28 cellular contexts compared by ENCODE assay signal in genomic region chr22:26314171-26314570, GRCh38.
"Had no signal": no experiment of that assay in that cellular context is flagged by ENCODE, and none has a peak within 500 bp of the region (broad histone marks: within the 10 kb centered on the region; RNA-seq: fewer than 3 reads in every experiment).

No MANE protein-coding gene starts in this region.

- H3K4me3 ChIP-seq: colonic mucosa, coronary artery, dorsolateral prefrontal cortex, esophagus muscularis mucosa, esophagus squamous epithelium, gastrocnemius medialis, gastroesophageal sphincter, heart left ventricle, heart right ventricle had no signal

- H3K9me3 ChIP-seq: colonic mucosa, esophagus muscularis mucosa, esophagus squamous epithelium, gastrocnemius medialis, gastroesophageal sphincter, heart left ventricle, heart right ventricle had no signal

- ATAC-seq: effector memory CD8-positive, alpha-beta T cell; esophagus mucosa; foreskin keratinocyte; gastrocnemius medialis; gastroesophageal sphincter; heart left ventricle; heart right ventricle had no signal

- H3K27me3 ChIP-seq: colonic mucosa, dorsolateral prefrontal cortex, gastrocnemius medialis had no signal

- H3K4me1 ChIP-seq: colonic mucosa, esophagus muscularis mucosa, esophagus squamous epithelium, foreskin keratinocyte, gastrocnemius medialis, gastroesophageal sphincter, heart left ventricle, heart right ventricle had no signal

- H3K27ac ChIP-seq: colonic mucosa, coronary artery, dorsolateral prefrontal cortex, epithelial cell of prostate, esophagus muscularis mucosa, esophagus squamous epithelium, foreskin keratinocyte, gastrocnemius medialis, gastroesophageal sphincter, heart left ventricle, heart right ventricle had no signal

- DNase-seq: colonic mucosa; cortex of kidney; dermis blood vessel endothelial cell; dorsolateral prefrontal cortex; effector CD4-positive, alpha-beta T cell; effector CD8-positive, alpha-beta T cell; effector memory CD4-positive, alpha-beta T cell; effector memory CD8-positive, alpha-beta T cell; endodermal cell; erythroblast; esophagus squamous epithelium; foreskin fibroblast; foreskin keratinocyte; foreskin melanocyte; gastrocnemius medialis; glutamatergic neuron; head of caudate nucleus; heart left ventricle; heart right ventricle had no signal

- FAIRE-seq: colon, endometrium, endothelial cell of umbilical vein, frontal cortex had no signal

- H3K36me3 ChIP-seq: colonic mucosa, esophagus muscularis mucosa, esophagus squamous epithelium, gastrocnemius medialis, gastroesophageal sphincter, heart left ventricle, heart right ventricle had no signal
